ENCODE assay signal across 1 cellular context in genomic region chr1:89865498-89866385, GRCh38.
TF ChIP-seq lines count a peak whose summit lies in the region.

No MANE protein-coding gene starts in this region.

TF ChIP-seq in K562, 482 proteins besides CTCF, POLR2A, EP300 and RAD21 (continued from another document and continues in another):
- TF ChIP-seq NKRF (IDR thresholded peaks at IDR 0.05; ENCODE audit: borderline replicate concordance) (no peak), KLF13 (tag; IDR thresholded peaks at IDR 0.05; ENCODE audit: borderline replicate concordance, low read depth) (no peak), ZNF717 (CRISPR knock-in tag; IDR thresholded peaks at IDR 0.05) (no peak), ZNF77 (CRISPR knock-in tag; IDR thresholded peaks at IDR 0.05) (no peak), TEAD4 (IDR thresholded peaks at IDR 0.05; ENCODE audit: low read length) (0 out of 2 replicates have a peak, but pooled peaks have one; percentile 47), TEAD4 (CRISPR knock-in tag; IDR thresholded peaks at IDR 0.05; ENCODE audit: borderline replicate concordance) (no peak), TSC22D4 (tag; IDR thresholded peaks at IDR 0.05) (no peak), PBX2 (CRISPR knock-in tag; IDR thresholded peaks at IDR 0.05; ENCODE audit: low read depth) (no peak), PBX2 (tag; conservative IDR thresholded peaks at IDR 0.05; ENCODE audit: low read depth) (peak; percentile 60; the same call in 1 of the 2 replicates), THAP7 (CRISPR knock-in tag; IDR thresholded peaks at IDR 0.05) (no peak), FOXA1 (IDR thresholded peaks at IDR 0.05; ENCODE audit: borderline replicate concordance) (no peak), ZNF384 (IDR thresholded peaks at IDR 0.05; ENCODE audit: low read depth, low read length) (no peak), ZNF318 (IDR thresholded peaks at IDR 0.05; ENCODE audit: borderline replicate concordance in 1 of 2, low read depth in 1 of 2) (no peak), E2F5 (CRISPR knock-in tag; IDR thresholded peaks at IDR 0.05) (no peak), CEBPB (tag; IDR thresholded peaks at IDR 0.05) (peak; percentile 60), ZNF324 (CRISPR knock-in tag; IDR thresholded peaks at IDR 0.05) (no peak), ETS2 (tag; IDR thresholded peaks at IDR 0.05; ENCODE audit: borderline replicate concordance, poor library complexity, severe bottlenecking) (no peak), RREB1 (CRISPR knock-in tag; IDR thresholded peaks at IDR 0.05) (no peak), HBP1 (CRISPR knock-in tag; IDR thresholded peaks at IDR 0.05) (no peak), NELFE (IDR thresholded peaks at IDR 0.05; ENCODE audit: insufficient read depth, insufficient read length) (no peak), KDM2B (CRISPR knock-in tag; IDR thresholded peaks at IDR 0.05) (no peak), ZZZ3 (IDR thresholded peaks at IDR 0.05) (no peak), JUND (IDR thresholded peaks at IDR 0.05; ENCODE audit: borderline replicate concordance, low read depth, low read length) (no peak), JUND (tag; IDR thresholded peaks at IDR 0.05; ENCODE audit: borderline replicate concordance, low read depth, low read length) (0 out of 3 replicates have a peak, but pooled peaks have one; percentile 17), FOSL1 (tag; conservative IDR thresholded peaks at IDR 0.05) (peak; percentile 53), ZSCAN32 (CRISPR knock-in tag; IDR thresholded peaks at IDR 0.05) (no peak)
